ENCODE assay signal across 20 cellular contexts in genomic region chr9:82891321-82891720, GRCh38.
DNase-seq lines count a peak whose midpoint lies in the region; ATAC-seq, FAIRE-seq and TF ChIP-seq lines count a peak whose summit lies in the region.
"Had no signal": no experiment of that assay in that cellular context is flagged by ENCODE, and none has a peak within 500 bp of the region (broad histone marks: within the 10 kb centered on the region; RNA-seq: fewer than 3 reads in every experiment).

No MANE protein-coding gene starts in this region.

- peaks cover 3% of the 10 kb centered on the region for H3K4me1 ChIP-seq in astrocyte (ENCODE audit: insufficient read depth, low read length)

- H3K9me3 Mint-ChIP-seq in astrocyte (ENCODE audit: unreplicated experiment) = peaks cover 4% of the 10 kb centered on the region

- DNase-seq in HS-5 (ENCODE audit: low read depth) (peak; percentile 9), astrocyte (ENCODE audit: low read depth) (peak; percentile 49), fibroblast of the aortic adventitia (ENCODE audit: low read depth) (peak; percentile 6), GM19238 (ENCODE audit: insufficient read length, low spot score) (no peak), NOMO-1 (lab: John Stamatoyannopoulos, UW; ENCODE audit: unreplicated experiment in 2 of 2) (no peak)
- DNase-seq: GF-D8, H9, MV-4-11, NCI-H1694 treated with DMSO at 0.1 percent for 48 hours, NCI-H510A treated with DMSO at 0.1 percent for 48 hours, NCI-H82, PC-3, RPMI8226, SHP77 treated with DMSO at 0.1 percent for 48 hours, SK-N-SH, T-cell had no signal

- H3K27ac ChIP-seq in astrocyte (ENCODE audit: low read depth, low read length) = no peak overlapping the region

- no peaks in the 10 kb centered on the region for H3K36me3 ChIP-seq in astrocyte (ENCODE audit: insufficient read depth, low read length)

- H3K27ac Mint-ChIP-seq in astrocyte (ENCODE audit: unreplicated experiment) = no peak overlapping the region
- H3K27ac Mint-ChIP-seq: CD14-positive monocyte, H9, T-cell had no signal

- TF ChIP-seq CTCF in astrocyte (IDR thresholded peaks at IDR 0.05; ENCODE audit: insufficient read depth, low read depth, low read length) (no peak), fibroblast of the aortic adventitia (IDR thresholded peaks at IDR 0.05; ENCODE audit: insufficient read depth, low read length) (no peak)

- H3K4me3 ChIP-seq in astrocyte (ENCODE audit: insufficient read depth, low read depth, low read length) (no peak overlapping the region), fibroblast of the aortic adventitia (ENCODE audit: low read depth, low read length) (no peak overlapping the region)
- H3K4me3 ChIP-seq: K562 had no signal

- H4K20me1 ChIP-seq in astrocyte (ENCODE audit: insufficient read depth, low read length) = no peaks in the 10 kb centered on the region

- no peaks in the 10 kb centered on the region for H3K9me3 ChIP-seq in astrocyte (ENCODE audit: insufficient read depth, low read depth, low read length)
- H3K9me3 ChIP-seq: SK-N-SH had no signal

- H3K4me2 ChIP-seq in astrocyte (ENCODE audit: low read length) = no peak overlapping the region
- H3K4me2 ChIP-seq: SK-N-SH had no signal

- FAIRE-seq in astrocyte (lab: Jason Lieb, UNC) = no peak
- FAIRE-seq: K562 had no signal

- H3K9ac ChIP-seq in astrocyte (ENCODE audit: low read length) = no peak overlapping the region
- H3K9ac ChIP-seq: SK-N-SH had no signal

- H2AFZ ChIP-seq in astrocyte (ENCODE audit: low read depth, low read length) = no peak overlapping the region

- H3K79me2 ChIP-seq in astrocyte (ENCODE audit: insufficient read depth, low read length) = no peaks in the 10 kb centered on the region

- ATAC-seq in HG03469 (IDR thresholded peaks at IDR 0.05; ENCODE audit: unreplicated experiment) (no peak), HG03521 (IDR thresholded peaks at IDR 0.05; ENCODE audit: unreplicated experiment) (no peak)
- ATAC-seq: K562, PC-3, T-cell had no signal

- H3K4me1 Mint-ChIP-seq in astrocyte (ENCODE audit: low read depth, unreplicated experiment) = no peaks in the 10 kb centered on the region
- H3K4me1 Mint-ChIP-seq: CD14-positive monocyte, T-cell had no signal

- H3K27me3 ChIP-seq in astrocyte (ENCODE audit: insufficient read depth, low read length) = no peaks in the 10 kb centered on the region

- no peaks in the 10 kb centered on the region for H3K36me3 Mint-ChIP-seq in astrocyte (ENCODE audit: low read depth, unreplicated experiment)
- H3K36me3 Mint-ChIP-seq: CD14-positive monocyte, T-cell had no signal

- H3K4me3 Mint-ChIP-seq in astrocyte (ENCODE audit: unreplicated experiment) = no peak overlapping the region
- H3K4me3 Mint-ChIP-seq: CD14-positive monocyte, H9, T-cell had no signal

- no peaks in the 10 kb centered on the region for H3K27me3 Mint-ChIP-seq in astrocyte (ENCODE audit: low read depth, unreplicated experiment)
- H3K27me3 Mint-ChIP-seq: T-cell had no signal

Comparison
In these comparisons a context has a peak if more than half of its experiments do, and no peak if none do; other contexts are left out.
1. DNase-seq: peak in HS-5 (single experiment), astrocyte (single experiment) and fibroblast of the aortic adventitia (single experiment); none in GM19238 (single experiment) and NOMO-1 (0 of 2).